Comparison of ENCODE assay signal across 2 cellular contexts in genomic region chr1:32051706-32052105, GRCh38.
A peak's percentile ranks its signal among the peaks of the same experiment; 100 is the strongest.
TF ChIP-seq lines count a peak whose summit lies in the region.

No MANE protein-coding gene starts in this region.

TF ChIP-seq in HEK293, 187 proteins besides CTCF, POLR2A, EP300 and RAD21:
- TF ChIP-seq ZNF132 (tag by site-specific recombination; IDR thresholded peaks at IDR 0.05; ENCODE audit: borderline replicate concordance) (no peak), ZNF37A (tag by site-specific recombination; IDR thresholded peaks at IDR 0.05) (no peak), ZBTB21 (tag by site-specific recombination; IDR thresholded peaks at IDR 0.05) (no peak), SCRT2 (tag by site-specific recombination; IDR thresholded peaks at IDR 0.05) (no peak), ZNF600 (tag by site-specific recombination; IDR thresholded peaks at IDR 0.05) (no peak), ZNF221 (tag by site-specific recombination; IDR thresholded peaks at IDR 0.05; ENCODE audit: borderline replicate concordance) (no peak), ZBTB49 (tag by site-specific recombination; IDR thresholded peaks at IDR 0.05; ENCODE audit: low read depth) (no peak), HIC1 (tag by site-specific recombination; IDR thresholded peaks at IDR 0.05) (no peak), ZNF610 (tag by site-specific recombination; IDR thresholded peaks at IDR 0.05; ENCODE audit: borderline replicate concordance) (no peak), ZNF23 (tag by site-specific recombination; IDR thresholded peaks at IDR 0.05; ENCODE audit: borderline replicate concordance) (no peak), ZSCAN16 (tag by site-specific recombination; IDR thresholded peaks at IDR 0.05) (no peak), KLF9 (tag by site-specific recombination; IDR thresholded peaks at IDR 0.05; ENCODE audit: low read depth) (no peak), WT1 (tag by site-specific recombination; IDR thresholded peaks at IDR 0.05) (no peak), IKZF3 (tag by site-specific recombination; IDR thresholded peaks at IDR 0.05) (no peak), OSR2 (tag by site-specific recombination; IDR thresholded peaks at IDR 0.05) (no peak), ZNF112 (tag by site-specific recombination; IDR thresholded peaks at IDR 0.05) (no peak), ZNF843 (tag by site-specific recombination; IDR thresholded peaks at IDR 0.05) (no peak), EGR2 (tag by site-specific recombination; IDR thresholded peaks at IDR 0.05; ENCODE audit: low read depth) (no peak), SP3 (tag by site-specific recombination; IDR thresholded peaks at IDR 0.05) (no peak), SETDB1 (IDR thresholded peaks at IDR 0.05; ENCODE audit: insufficient read length, low read length) (no peak)

TF ChIP-seq in K562, 482 proteins besides CTCF, POLR2A, EP300 and RAD21:
- TF ChIP-seq MCM5 (IDR thresholded peaks at IDR 0.05; ENCODE audit: low read depth): no peak
- TF ChIP-seq SUPT5H (IDR thresholded peaks at IDR 0.05): 0 out of 2 replicates have a peak, but pooled peaks have one; percentile 20
